In genomic region chr6:49713346-49713745, GRCh38 we compare ENCODE assay signal across 17 cellular contexts. TPM values are rescaled to one million over a fixed set of nuclear protein-coding genes. Genes with fewer than 3 reads are reported as not detected.
DNase-seq lines count a peak whose midpoint lies in the region; FAIRE-seq and TF ChIP-seq lines count a peak whose summit lies in the region.
"Had no signal": no experiment of that assay in that cellular context is flagged by ENCODE, and none has a peak within 500 bp of the region (broad histone marks: within the 10 kb centered on the region; RNA-seq: fewer than 3 reads in every experiment).

Gene CRISP2 (minus strand): TSS chr6:49713543. CDS start chr6:49709196, 4,347 bp downstream.

- no peak for TF ChIP-seq EP300 in H1 (IDR thresholded peaks at IDR 0.05; ENCODE audit: borderline replicate concordance in 1 of 2, low read depth in 2 of 2, low read length in 2 of 2)

- peaks cover 7 to 10% of the 10 kb centered on the region in 2 experiments; a peak in 3 of 4 replicates for H3K9me3 ChIP-seq in H1 (ENCODE audit: insufficient read depth in 2 of 2, low read depth in 1 of 2, low read length in 1 of 2)
- no peaks in the 10 kb centered on the region for H3K9me3 ChIP-seq in SJCRH30 (replicated peaks)

- no peak within 1 kb of the TSS for H3K14ac ChIP-seq in H1 (ENCODE audit: insufficient read length)

- no peak for TF ChIP-seq CTCF in H1 (IDR thresholded peaks at IDR 0.05; ENCODE audit: control extremely low read depth in 1 of 3, insufficient read depth in 1 of 3, low read depth in 1 of 3, low read length in 3 of 3)

- no peaks in the 10 kb centered on the region for H3K79me2 ChIP-seq in H1 (ENCODE audit: control insufficient read depth in 1 of 2, insufficient read depth in 2 of 2, low read length in 2 of 2)

- POLR2A ChIA-PET in H1 (lab: Charles Lee; ENCODE audit: partially characterized antibody): no interaction called here

- no peak within 1 kb of the TSS for H4K91ac ChIP-seq in H1 (replicated peaks; ENCODE audit: insufficient read length, low read length)

- H3K9ac ChIP-seq in H1 (replicated peaks in 1 of 4; ENCODE audit: extremely low read depth in 1 of 4, low read depth in 3 of 4, low read length in 3 of 4): peak within 1 kb of the TSS in 1 of 4 experiments; percentile 16; a peak in 1 of 7 replicates

- H3K4ac ChIP-seq in H1 (replicated peaks; ENCODE audit: insufficient read length, low read depth, low read length): no peak within 1 kb of the TSS

- no peak within 1 kb of the TSS for H3K18ac ChIP-seq in H1 (ENCODE audit: extremely low read depth, low read length)

- no peak within 1 kb of the TSS for H4K5ac ChIP-seq in H1 (ENCODE audit: insufficient read length, low read depth, low read length)

- DNase-seq in DMS79 (lab: John Stamatoyannopoulos, UW) (peak; percentile 41), NCI-H1930 (lab: John Stamatoyannopoulos, UW) (peak; percentile 50 to 65), H1 (ENCODE audit: low read depth in 1 of 2, low spot score in 2 of 2) (no peak), posterior vena cava (ENCODE audit: low spot score) (peak; percentile 72), SJCRH30 (no peak), RKO (ENCODE audit: low spot score) (no peak), kidney glomerular epithelial cell (lab: John Stamatoyannopoulos, UW) (no peak), NCI-H1694 treated with DMSO at 0.1 percent for 48 hours (lab: John Stamatoyannopoulos, UW) (no peak)
- DNase-seq: dermis blood vessel endothelial cell, GOT3, IMR-90, NCI-H524, trophoblast cell had no signal

- no peak for TF ChIP-seq RAD21 in H1 (IDR thresholded peaks at IDR 0.05 in 1 of 2, conservative IDR thresholded peaks at IDR 0.05 in 1 of 2; ENCODE audit: low read depth in 2 of 2, low read length in 2 of 2)

- H4K20me1 ChIP-seq in H1 (replicated peaks in 1 of 2; ENCODE audit: control insufficient read depth in 1 of 2, insufficient read depth in 2 of 2, low read length in 2 of 2): no peaks in the 10 kb centered on the region

- H3K36me3 ChIP-seq in H1 (ENCODE audit: control insufficient read depth in 2 of 4, insufficient read depth in 4 of 4, low read length in 3 of 4): no peaks in the 10 kb centered on the region
- no peaks in the 10 kb centered on the region for H3K36me3 ChIP-seq in SJCRH30

- H2BK5ac ChIP-seq in H1 (ENCODE audit: low read depth, low read length): no peak within 1 kb of the TSS

- H3K27ac ChIP-seq in H1 (ENCODE audit: low read depth, low read length) (no peak within 1 kb of the TSS), SJCRH30 (no peak within 1 kb of the TSS)

- TF ChIP-seq POLR2A in H1 (IDR thresholded peaks at IDR 0.05; ENCODE audit: control extremely low read depth in 1 of 2, low read depth in 2 of 2, low read length in 2 of 2): no peak

- H3K4me2 ChIP-seq in H1 (ENCODE audit: insufficient read depth in 1 of 2, low read depth in 2 of 2, low read length in 2 of 2): peak within 1 kb of the TSS in 1 of 2 experiments; percentile 55; a peak in 2 of 4 replicates

- no peaks in the 10 kb centered on the region for H3K23me2 ChIP-seq in H1 (ENCODE audit: low read depth, low read length)

- no peak within 1 kb of the TSS for H2AK5ac ChIP-seq in H1 (ENCODE audit: low read depth, low read length)

- H4K8ac ChIP-seq in H1 (ENCODE audit: extremely low read depth, insufficient read depth, low read length): no peak within 1 kb of the TSS; the same call in 1 of the 2 replicates

- FAIRE-seq in H1 (lab: Jason Lieb, UNC): no peak

- H2AFZ ChIP-seq in H1 (ENCODE audit: low read length): peak within 1 kb of the TSS; percentile 72; the same call in 1 of the 2 replicates

- no peak within 1 kb of the TSS for H3K23ac ChIP-seq in H1 (ENCODE audit: insufficient read length)

- H2BK20ac ChIP-seq in H1 (ENCODE audit: low read length): no peak within 1 kb of the TSS

- intact Hi-C loops in posterior vena cava (cut with DNase I): no loop called here

- no peak within 1 kb of the TSS for H2BK15ac ChIP-seq in H1 (ENCODE audit: low read length)

- H3K4me1 ChIP-seq in H1 (replicated peaks in 1 of 4; ENCODE audit: control insufficient read depth in 3 of 4, insufficient read depth in 4 of 4, low read length in 3 of 4) (no peaks in the 10 kb centered on the region), SJCRH30 (no peaks in the 10 kb centered on the region)

- no peak within 1 kb of the TSS for H3K56ac ChIP-seq in H1 (replicated peaks; ENCODE audit: insufficient read length, low read depth, low read length)

- H3K4me3 ChIP-seq in H1 (ENCODE audit: extremely low read depth in 1 of 4, insufficient read depth in 2 of 4, low read depth in 3 of 4, low read length in 4 of 4) (no peak within 1 kb of the TSS), SJCRH30 (no peak within 1 kb of the TSS)

- no peaks in the 10 kb centered on the region for H3K79me1 ChIP-seq in H1 (ENCODE audit: low read depth, low read length)

- H3K27me3 ChIP-seq in H1 (replicated peaks in 1 of 4; ENCODE audit: control insufficient read depth in 3 of 4, extremely low read depth in 1 of 4, insufficient read depth in 3 of 4, low read length in 3 of 4) (no peaks in the 10 kb centered on the region; a peak in 1 of 7 replicates), SJCRH30 (no peaks in the 10 kb centered on the region)

- CTCF ChIA-PET in H1 (lab: Charles Lee; ENCODE audit: partially characterized antibody): no interaction called here

- H2BK12ac ChIP-seq in H1 (ENCODE audit: low read depth, low read length): no peak within 1 kb of the TSS; the same call in 1 of the 2 replicates

- no peak within 1 kb of the TSS for H2BK120ac ChIP-seq in H1 (replicated peaks; ENCODE audit: low read depth, low read length)

- WGBS in H1 (ENCODE audit: extremely low coverage in 1 of 2, insufficient coverage in 1 of 2, insufficient read length in 1 of 2, insufficient replicate concordance in 2 of 2, low coverage in 1 of 2, low lambda C conversion rate in 2 of 2, missing lambda C conversion rate in 1 of 2), 2 experiments: 76% methylated on average over 24 of the region's 26 CpGs; no CpG with 5 or more reads in 1 of the 2 experiments

TF ChIP-seq in H1, 55 proteins besides CTCF, POLR2A, EP300 and RAD21:
- TF ChIP-seq CREB1 (IDR thresholded peaks at IDR 0.05) (peak; percentile 47; the same call in 1 of the 2 replicates), RXRA (IDR thresholded peaks at IDR 0.05; ENCODE audit: insufficient read depth, low read depth, low read length) (no peak), MAX (IDR thresholded peaks at IDR 0.05) (peak; percentile 70), E2F6 (IDR thresholded peaks at IDR 0.05) (peak; percentile 14; the same call in 1 of the 2 replicates), ZNF274 (IDR thresholded peaks at IDR 0.05; ENCODE audit: borderline replicate concordance, extremely low read depth, low read length) (no peak), SP1 (IDR thresholded peaks at IDR 0.05; ENCODE audit: low read depth, low read length) (no peak), SP4 (IDR thresholded peaks at IDR 0.05; ENCODE audit: low read length) (no peak)

RNA-seq across cellular contexts. Expression of gene CRISP2, which starts in this region (rescaled TPM):
- not detected in 2 replicates for total RNA-seq in H1 (2021; fragmentation: NEBNext Ultra II Directional; extraction: Animal tissue kit (Norgen Biotek cat#: 25700))
- polyA plus RNA-seq in H1 (2011; rRNA removed): 0.06 and 0.13 TPM in 2 replicates
- polyA plus RNA-seq in H1 (2011; cell fraction: cytosol; rRNA removed): 0.09 TPM
- polyA plus RNA-seq in H1 (2011; cell fraction: nucleus; rRNA removed): not detected
- polyA plus RNA-seq in H1 (2012, experiment 1 of 2): 0.17 TPM in 1 of 4 replicates, not detected in the others
- polyA plus RNA-seq in H1 (2012, experiment 2 of 2): 0.21 TPM
- polyA plus RNA-seq in H1 (2013, experiment 1 of 2): not detected
- not detected for polyA plus RNA-seq in H1 (2013, experiment 2 of 2)
- polyA minus RNA-seq in H1 (2011; rRNA and poly(A)+ RNA removed): not detected in 2 replicates
- not detected for polyA minus RNA-seq in H1 (2011; cell fraction: cytosol; rRNA and poly(A)+ RNA removed)
- not detected for polyA minus RNA-seq in H1 (2011; cell fraction: nucleus; rRNA and poly(A)+ RNA removed)
- not detected for total RNA-seq in posterior vena cava
- total RNA-seq in SJCRH30 (2014; rRNA removed; shearing (Covaris generic)): not detected in 2 replicates
- total RNA-seq: dermis blood vessel endothelial cell; fibroblast of lung; IMR-90; sciatic nerve; T-helper 1 cell treated with Interleukin-12 subunit alpha and Interleukin-12 subunit beta and Interleukin-4 antibody, amounts not matched to agents 30 ng/mL and 1 ng/mL, for 36 hours had no signal
- polyA plus RNA-seq: fibroblast of lung, IMR-90, neural cell had no signal

Comparison
In these comparisons a context has a peak if more than half of its experiments do, and no peak if none do; other contexts are left out.
1. Peak in DNase-seq in posterior vena cava; RNA of the gene not detected or under 1 TPM.
2. DNase-seq: peak in DMS79 (single experiment) and NCI-H1930 (2 of 2); none in H1 (0 of 2), SJCRH30 (0 of 2), RKO (single experiment), kidney glomerular epithelial cell (single experiment) and NCI-H1694 treated with DMSO at 0.1 percent for 48 hours (single experiment).